34 cellular contexts compared by ENCODE assay signal in genomic region chr16:22983614-22984013, GRCh38.
"Had no signal": no experiment of that assay in that cellular context is flagged by ENCODE, and none has a peak within 500 bp of the region (broad histone marks: within the 10 kb centered on the region; RNA-seq: fewer than 3 reads in every experiment).

No MANE protein-coding gene starts in this region.

- DNase-seq: Karpas-422, Kasumi-1, MG63, MM.1S, MV-4-11, NCI-H1048, NCI-H1092, NCI-H1092 treated with DMSO at 0.1 percent for 48 hours, NCI-H1105, NCI-H1105 treated with DMSO at 0.1 percent for 48 hours, NCI-H1417, NCI-H1417 treated with DMSO at 0.1 percent for 48 hours, NCI-H1436, NCI-H1436 treated with DMSO at 0.1 percent for 48 hours, NCI-H146, NCI-H1694, NCI-H1694 treated with DMSO at 0.1 percent for 48 hours, NCI-H187, NCI-H187 treated with DMSO at 0.1 percent for 48 hours, NCI-H1930, NCI-H2029, NCI-H2029 treated with DMSO at 0.1 percent for 48 hours, NCI-H2081, NCI-H2081 treated with DMSO at 0.1 percent for 48 hours, NCI-H2107, NCI-H2171, NCI-H2171 treated with DMSO at 0.1 percent for 48 hours, NCI-H2227 treated with DMSO at 0.1 percent for 48 hours, NCI-H226, NCI-H345, NCI-H446, NCI-H446 treated with DMSO at 0.1 percent for 48 hours, NCI-H510A, NCI-H510A treated with DMSO at 0.1 percent for 48 hours had no signal

- H3K4me3 ChIP-seq: MG63 had no signal

- H3K36me3 ChIP-seq: MG63 had no signal
